In the genomic region with DNA sequence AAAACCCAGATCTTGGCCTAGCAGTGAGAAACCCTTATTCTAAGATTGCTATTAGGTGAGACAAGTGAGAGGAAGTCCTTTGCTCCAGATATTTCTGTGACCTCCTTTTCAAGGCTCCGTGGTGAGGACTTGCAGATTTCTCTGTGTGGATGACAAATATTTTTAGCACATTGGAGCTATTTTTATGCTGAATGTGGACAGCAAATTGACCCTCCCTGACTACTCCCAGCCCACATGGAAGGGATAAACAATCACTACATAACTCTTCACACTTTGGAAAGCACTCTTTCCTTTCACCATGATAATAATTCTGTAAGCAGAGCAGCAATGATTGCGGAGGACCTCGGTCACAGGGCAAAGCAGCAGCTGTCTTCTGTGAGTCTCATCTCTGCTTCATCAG, we compare ENCODE assay signal across 26 cellular contexts.
DNase-seq lines count a peak whose midpoint lies in the region; FAIRE-seq and TF ChIP-seq lines count a peak whose summit lies in the region.
"Had no signal": no experiment of that assay in that cellular context is flagged by ENCODE, and none has a peak within 500 bp of the region (broad histone marks: within the 10 kb centered on the region; RNA-seq: fewer than 3 reads in every experiment).

No MANE protein-coding gene starts in this region.

- no peak for FAIRE-seq in HTR-8/SVneo (lab: Jason Lieb, UNC)
- FAIRE-seq: endothelial cell of umbilical vein, H54 had no signal

- H3K4me3 ChIP-seq in choroid plexus epithelial cell (ENCODE audit: low read depth, low read length) = no peak overlapping the region
- no peak overlapping the region for H3K4me3 ChIP-seq in right atrium auricular region
- no peak overlapping the region for H3K4me3 ChIP-seq in sigmoid colon
- H3K4me3 ChIP-seq in colonic mucosa = no peak overlapping the region
- H3K4me3 ChIP-seq: BLaER1 treated with 17β-estradiol and CSF1 and Interleukin-3, amounts not matched to agents 10 nM and 100 nM; dorsolateral prefrontal cortex; hepatocyte; neural progenitor cell; SK-N-MC; skin epidermis had no signal

- no peak for TF ChIP-seq POLR2A in sigmoid colon (IDR thresholded peaks at IDR 0.05)

- intact Hi-C loops in sigmoid colon (cut with DNase I) = no loop called here
- intact Hi-C loops in colonic mucosa (cut with DNase I) = no loop called here

- no peak for TF ChIP-seq EP300 in sigmoid colon (IDR thresholded peaks at IDR 0.05)

- DNase-seq in HT-29 (ENCODE audit: low spot score) (peak; percentile 8), choroid plexus epithelial cell (ENCODE audit: low read depth) (peak; percentile 35), right atrium auricular region (ENCODE audit: low spot score) (no peak), sigmoid colon (peak; percentile 70), colonic mucosa (no peak), HTR-8/SVneo (ENCODE audit: insufficient read length, low spot score) (no peak)
- DNase-seq in activated T-cell treated with anti-CD3 and anti-CD28 coated beads, Interleukin-2, amount 50 U/mL, for 48 hours = no peak
- DNase-seq: activated CD4-positive, alpha-beta T cell treated with anti-CD3 and anti-CD28 coated beads for 4 hours; activated naive CD4-positive, alpha-beta T cell treated with anti-CD3 and anti-CD28 coated beads for 36 hours; amygdala; Caco-2; DMS79 treated with DMSO at 0.1 percent for 48 hours; immature natural killer cell; NCI-H1092; NCI-H187 treated with DMSO at 0.1 percent for 48 hours; NCI-H69; RPMI8226; stimulated activated CD4-positive, alpha-beta T cell treated with anti-CD3 and anti-CD28 coated beads, Interleukin-2, amount 100 ng/mL, for 24 hours had no signal

- no peaks in the 10 kb centered on the region for H3K9me3 ChIP-seq in right atrium auricular region
- no peaks in the 10 kb centered on the region for H3K9me3 ChIP-seq in sigmoid colon
- no peaks in the 10 kb centered on the region for H3K9me3 ChIP-seq in colonic mucosa
- H3K9me3 ChIP-seq: Caco-2 had no signal

- H3K27me3 ChIP-seq in right atrium auricular region (no peaks in the 10 kb centered on the region), sigmoid colon (no peaks in the 10 kb centered on the region), colonic mucosa (no peaks in the 10 kb centered on the region)
- H3K27me3 ChIP-seq: BLaER1 treated with 17β-estradiol and CSF1 and Interleukin-3, amounts not matched to agents 10 nM and 100 nM; dorsolateral prefrontal cortex; hepatocyte; neural progenitor cell had no signal

- peak overlapping the region in 1 of 2 donors; percentile 10 for H3K9ac ChIP-seq in colonic mucosa (ENCODE audit: low read depth in 2 of 2, low read length in 2 of 2)
- H3K9ac ChIP-seq: BLaER1 treated with 17β-estradiol and CSF1 and Interleukin-3, amounts not matched to agents 10 nM and 100 nM; neural progenitor cell had no signal

- TF ChIP-seq CTCF in choroid plexus epithelial cell (conservative IDR thresholded peaks at IDR 0.05; ENCODE audit: low read depth, low read length) = no peak
- no peak for TF ChIP-seq CTCF in right atrium auricular region (IDR thresholded peaks at IDR 0.05)
- TF ChIP-seq CTCF in sigmoid colon (IDR thresholded peaks at IDR 0.05) = no peak
- no peak for TF ChIP-seq CTCF in colonic mucosa (IDR thresholded peaks at IDR 0.05)

- H3K36me3 ChIP-seq in right atrium auricular region = no peaks in the 10 kb centered on the region
- H3K36me3 ChIP-seq in sigmoid colon = no peaks in the 10 kb centered on the region
- no peaks in the 10 kb centered on the region for H3K36me3 ChIP-seq in colonic mucosa
- H3K36me3 ChIP-seq: BLaER1 treated with 17β-estradiol and CSF1 and Interleukin-3, amounts not matched to agents 10 nM and 100 nM; neural progenitor cell had no signal

- peaks cover 0 to 35% of the 10 kb centered on the region in 2 donors for H3K4me1 ChIP-seq in right atrium auricular region
- peaks cover 0 to 61% (median 49%) of the 10 kb centered on the region in 4 donors for H3K4me1 ChIP-seq in sigmoid colon
- H3K4me1 ChIP-seq in colonic mucosa = peaks cover 7% of the 10 kb centered on the region

- whole genome bisulfite sequencing in sigmoid colon, 2 donors = 63 to 86% methylated on average over 3 of the region's 3 CpGs

- H3K27ac ChIP-seq in right atrium auricular region (peak overlapping the region; percentile 53 to 65), sigmoid colon (peak overlapping the region; percentile 0 to 62 (median 36)), colonic mucosa (no peak overlapping the region)
- H3K27ac ChIP-seq: BLaER1 treated with 17β-estradiol and CSF1 and Interleukin-3, amounts not matched to agents 10 nM and 100 nM; hepatocyte; neural progenitor cell; SK-N-MC; skin epidermis had no signal

Comparison
In these comparisons a context has a peak if more than half of its experiments do, and no peak if none do; other contexts are left out.
1. DNase-seq: peak in HT-29 (single experiment), choroid plexus epithelial cell (single experiment) and sigmoid colon (single experiment); none in right atrium auricular region (single experiment), colonic mucosa (single experiment), HTR-8/SVneo (single experiment) and activated T-cell treated with anti-CD3 and anti-CD28 coated beads, Interleukin-2, amount 50 U/mL, for 48 hours (0 of 2).